Comparison of ENCODE assay signal across 8 cellular contexts in genomic region chrX:71181558-71181909, GRCh38. TPM values are rescaled to one million over a fixed set of nuclear protein-coding genes. Genes with fewer than 3 reads are reported as not detected.
DNase-seq lines count a peak whose midpoint lies in the region; ATAC-seq, FAIRE-seq and TF ChIP-seq lines count a peak whose summit lies in the region.

No MANE protein-coding gene starts in this region.

- WGBS in adrenal gland, 4 donors = 3 to 57% (median 24%) methylated on average over 7 to 10 of the region's 10 CpGs

- H3K4me3 ChIP-seq in adrenal gland (peak overlapping the region in 2 of 4 donors; percentile 17 to 35), keratinocyte (ENCODE audit: control insufficient read depth in 2 of 3, extremely low read depth in 1 of 3, insufficient read depth in 2 of 3, low read depth in 1 of 3, low read length in 3 of 3) (peak overlapping the region; percentile 39 to 69 (median 54))

- H3K4me1 ChIP-seq in adrenal gland (replicated peaks in 1 of 2) (peaks cover 9% of the 10 kb centered on the region in 2 donors), keratinocyte (ENCODE audit: control insufficient read depth, extremely low read depth, insufficient read depth, low read length) (no peaks in the 10 kb centered on the region)

- peak overlapping the region; percentile 64 for H3K9ac ChIP-seq in keratinocyte (ENCODE audit: control insufficient read depth, extremely low read depth, insufficient read depth, low read length)

- H2AFZ ChIP-seq in keratinocyte (ENCODE audit: control insufficient read depth, low read length) = peak overlapping the region; percentile 22

- H3K4me2 ChIP-seq in keratinocyte (ENCODE audit: control insufficient read depth, extremely low read depth, insufficient read depth, low read depth, low read length) = peak overlapping the region; percentile 73

- ATAC-seq in GM18867 (IDR thresholded peaks at IDR 0.05; ENCODE audit: unreplicated experiment) (peak; percentile 30), HG02798 (IDR thresholded peaks at IDR 0.05; ENCODE audit: poor library complexity, unreplicated experiment) (peak; percentile 36)

- intact Hi-C loops in adrenal gland (cut with DNase I) = loop anchor here in 1 of 2 donors (10.0 kb wide), 1 partner anchor 197 kb away; no protein-coding TSS in a partner anchor

- no peaks in the 10 kb centered on the region for H3K79me2 ChIP-seq in keratinocyte (ENCODE audit: control insufficient read depth, insufficient read depth, low read length)

- peak; percentile 16 for DNase-seq in RPMI8226
- peak in 3 of 7 donors; percentile 23 to 47 (median 28) for DNase-seq in adrenal gland
- DNase-seq in keratinocyte (ENCODE audit: low read depth, low spot score) = no peak
- DNase-seq in stimulated activated CD4-positive, alpha-beta T cell treated with anti-CD3 and anti-CD28 coated beads, Interleukin-4, amount 100 ng/mL, for 48 hours (ENCODE audit: low read depth in 2 of 2) = peak; percentile 31 to 32
- DNase-seq in dedifferentiated amniotic fluid mesenchymal stem cell (ENCODE audit: extremely low spot score) = no peak
- DNase-seq in retina = no peak

- no peak for TF ChIP-seq POLR2A in adrenal gland (IDR thresholded peaks at IDR 0.05)

- dilution Hi-C loops in keratinocyte (cut with MboI; ENCODE audit: extremely low pct_ligation_motif_present, low sequenced_read_pairs) = no loop called here

- H3K9me1 ChIP-seq in keratinocyte (ENCODE audit: control insufficient read depth, extremely low read depth, insufficient read depth, low read length) = no peaks in the 10 kb centered on the region

- H3K27me3 ChIP-seq in adrenal gland = no peaks in the 10 kb centered on the region
- H3K27me3 ChIP-seq in keratinocyte (ENCODE audit: control insufficient read depth, extremely low read depth, insufficient read depth, low read length) = no peaks in the 10 kb centered on the region

- no peak for TF ChIP-seq CTCF in adrenal gland (IDR thresholded peaks at IDR 0.05)
- no peak for TF ChIP-seq CTCF in keratinocyte (optimal IDR thresholded peaks at IDR 0.05 in 1 of 3, IDR thresholded peaks at IDR 0.05 in 1 of 3, conservative IDR thresholded peaks at IDR 0.05 in 1 of 3; ENCODE audit: extremely low read depth in 1 of 3, insufficient read depth in 2 of 3, low read length in 3 of 3)

- H3K9me3 ChIP-seq in adrenal gland (replicated peaks in 1 of 3) (no peaks in the 10 kb centered on the region), keratinocyte (ENCODE audit: control insufficient read depth, low read depth, low read length) (no peaks in the 10 kb centered on the region)

- H3K27ac ChIP-seq in adrenal gland (peak overlapping the region; percentile 35 to 86 (median 83)), keratinocyte (ENCODE audit: control insufficient read depth, insufficient read depth, low read length) (peak overlapping the region; percentile 66)

- H3K36me3 ChIP-seq in adrenal gland (replicated peaks in 1 of 2) (no peaks in the 10 kb centered on the region), keratinocyte (ENCODE audit: control insufficient read depth in 2 of 2, extremely low read depth in 1 of 2, insufficient read depth in 2 of 2, low read length in 2 of 2) (no peaks in the 10 kb centered on the region)

- no peaks in the 10 kb centered on the region for H4K20me1 ChIP-seq in keratinocyte (ENCODE audit: control insufficient read depth, extremely low read depth, insufficient read depth, low read length)

- FAIRE-seq in keratinocyte (lab: Jason Lieb, UNC) = no peak

RNA-seq across cellular contexts. Expression of gene NLGN3, which starts 36.9 kb away (rescaled TPM):
- 10 to 100 TPM; 11.7 to 51.6 (median 26.1) TPM for total RNA-seq in adrenal gland
- polyA plus RNA-seq in adrenal gland (10 to 100 TPM in 2 of 3 donors, 1 to 10 TPM in 1; 8.9 to 15.7 (median 10.6) TPM), keratinocyte (0.05 to 0.08 TPM (median 0.07 TPM) in 3 replicates)
- 0.42 TPM for polyA plus RNA-seq in keratinocyte (2011; ENCODE audit: low read depth)
- 0.04 and 0.06 TPM in 2 replicates for polyA plus RNA-seq in keratinocyte (2011; cell fraction: cytosol; rRNA removed)
- polyA plus RNA-seq in keratinocyte (2011; cell fraction: nucleus; rRNA removed) = 0.85 and 1.2 TPM in 2 replicates
- 0.03 and 0.51 TPM in 2 replicates for polyA plus RNA-seq in keratinocyte (2012; ENCODE audit: low replicate concordance)
- polyA minus RNA-seq in keratinocyte = 0.16 TPM in 1 of 3 replicates, not detected in the others
- not detected for polyA minus RNA-seq in keratinocyte (2011; cell fraction: cytosol; rRNA and poly(A)+ RNA removed)
- 0.32 and 0.54 TPM in 2 replicates for polyA minus RNA-seq in keratinocyte (2011; cell fraction: nucleus; rRNA and poly(A)+ RNA removed)

RNA-seq across cellular contexts. Expression of gene GJB1, which starts 41.5 kb away (rescaled TPM):
- total RNA-seq in adrenal gland = under 1 TPM in 1 of 8 donors, not detected in 7; 0.18 TPM
- polyA plus RNA-seq in adrenal gland (not detected), keratinocyte (not detected in 3 replicates)
- polyA plus RNA-seq in keratinocyte (2011; ENCODE audit: low read depth) = not detected
- not detected in 2 replicates for polyA plus RNA-seq in keratinocyte (2011; cell fraction: cytosol; rRNA removed)
- not detected in 2 replicates for polyA plus RNA-seq in keratinocyte (2011; cell fraction: nucleus; rRNA removed)
- not detected in 2 replicates for polyA plus RNA-seq in keratinocyte (2012; ENCODE audit: low replicate concordance)
- polyA minus RNA-seq in keratinocyte = not detected in 3 replicates
- polyA minus RNA-seq in keratinocyte (2011; cell fraction: cytosol; rRNA and poly(A)+ RNA removed) = not detected
- polyA minus RNA-seq in keratinocyte (2011; cell fraction: nucleus; rRNA and poly(A)+ RNA removed) = not detected in 2 replicates

Comparison
In these comparisons a context has a peak if more than half of its experiments do, and no peak if none do; other contexts are left out.
1. DNase-seq: peak in RPMI8226 (single experiment) and stimulated activated CD4-positive, alpha-beta T cell treated with anti-CD3 and anti-CD28 coated beads, Interleukin-4, amount 100 ng/mL, for 48 hours (2 of 2); none in keratinocyte (single experiment), dedifferentiated amniotic fluid mesenchymal stem cell (single experiment) and retina (single experiment).
2. RNA of gene NLGN3, which starts 36.9 kb away (polyA plus RNA-seq): 8.9 to 15.7 TPM in adrenal gland; 0.03 to 1.2 TPM in keratinocyte; every median in the first group is over 4 times any median in the second.